ENCODE assay signal across 1 cellular context in the genomic region with DNA sequence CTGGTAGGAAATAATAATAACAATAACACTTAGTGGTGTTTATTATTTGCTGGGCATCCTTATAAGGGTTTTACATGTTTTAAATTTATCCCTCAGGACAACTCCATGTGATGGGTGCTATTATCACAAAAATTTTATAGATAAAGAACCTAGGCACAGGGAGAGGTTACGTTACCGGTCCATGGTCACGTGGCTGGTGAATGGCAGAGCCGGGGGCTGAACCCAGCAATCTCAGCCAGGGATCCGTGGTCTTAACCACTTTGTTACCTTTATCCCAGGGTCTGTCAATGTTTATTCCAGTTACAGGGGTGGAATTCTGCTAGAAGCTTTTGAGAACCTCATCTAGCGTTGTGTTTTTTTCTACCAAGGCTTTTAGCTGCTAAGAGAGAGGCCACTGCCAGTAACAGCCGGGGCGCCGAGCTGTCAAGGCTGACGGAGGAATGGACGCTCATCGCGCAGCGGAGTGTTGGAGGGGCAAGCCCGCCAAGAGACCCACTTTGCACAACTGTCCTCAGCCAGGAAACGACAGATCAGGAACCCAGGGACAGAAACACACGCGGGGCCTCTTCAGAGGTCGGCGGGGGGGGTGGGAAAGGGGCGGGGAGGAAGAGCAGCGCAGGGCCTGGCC.
A peak's percentile ranks its signal among the peaks of the same experiment; 100 is the strongest.
TF ChIP-seq lines count a peak whose summit lies in the region.

No MANE protein-coding gene starts in this region.

TF ChIP-seq in HepG2, 621 proteins besides CTCF, POLR2A, EP300 and RAD21 (continued from another document and continues in another):
- TF ChIP-seq HDAC2 (CRISPR knock-in tag; IDR thresholded peaks at IDR 0.05) (no peak), ZNF674 (CRISPR knock-in tag; IDR thresholded peaks at IDR 0.05; ENCODE audit: low read depth) (no peak), CBX1 (IDR thresholded peaks at IDR 0.05; ENCODE audit: low read depth) (no peak), HOXA5 (CRISPR knock-in tag; IDR thresholded peaks at IDR 0.05) (0 out of 2 replicates have a peak, but pooled peaks have one; percentile 2), RCOR2 (CRISPR knock-in tag; IDR thresholded peaks at IDR 0.05) (no peak), FOXK1 (CRISPR knock-in tag; IDR thresholded peaks at IDR 0.05; ENCODE audit: borderline replicate concordance, low read depth) (0 out of 2 replicates have a peak, but pooled peaks have one; percentile 6), KMT2B (CRISPR knock-in tag; IDR thresholded peaks at IDR 0.05) (no peak), ZNF329 (CRISPR knock-in tag; IDR thresholded peaks at IDR 0.05; ENCODE audit: low read depth) (no peak), CREM (IDR thresholded peaks at IDR 0.05) (no peak), CREM (CRISPR knock-in tag; IDR thresholded peaks at IDR 0.05) (no peak), HNRNPLL (IDR thresholded peaks at IDR 0.05; ENCODE audit: low read depth, low read length, poor library complexity, severe bottlenecking) (peak; percentile 65), TEAD2 (CRISPR knock-in tag; IDR thresholded peaks at IDR 0.05) (no peak), MTF2 (CRISPR knock-in tag; IDR thresholded peaks at IDR 0.05; ENCODE audit: borderline replicate concordance) (no peak), SALL2 (CRISPR knock-in tag; IDR thresholded peaks at IDR 0.05) (0 out of 2 replicates have a peak, but pooled peaks have one; percentile 10), RFX3 (CRISPR knock-in tag; IDR thresholded peaks at IDR 0.05) (no peak)
- TF ChIP-seq, protein P1, sequence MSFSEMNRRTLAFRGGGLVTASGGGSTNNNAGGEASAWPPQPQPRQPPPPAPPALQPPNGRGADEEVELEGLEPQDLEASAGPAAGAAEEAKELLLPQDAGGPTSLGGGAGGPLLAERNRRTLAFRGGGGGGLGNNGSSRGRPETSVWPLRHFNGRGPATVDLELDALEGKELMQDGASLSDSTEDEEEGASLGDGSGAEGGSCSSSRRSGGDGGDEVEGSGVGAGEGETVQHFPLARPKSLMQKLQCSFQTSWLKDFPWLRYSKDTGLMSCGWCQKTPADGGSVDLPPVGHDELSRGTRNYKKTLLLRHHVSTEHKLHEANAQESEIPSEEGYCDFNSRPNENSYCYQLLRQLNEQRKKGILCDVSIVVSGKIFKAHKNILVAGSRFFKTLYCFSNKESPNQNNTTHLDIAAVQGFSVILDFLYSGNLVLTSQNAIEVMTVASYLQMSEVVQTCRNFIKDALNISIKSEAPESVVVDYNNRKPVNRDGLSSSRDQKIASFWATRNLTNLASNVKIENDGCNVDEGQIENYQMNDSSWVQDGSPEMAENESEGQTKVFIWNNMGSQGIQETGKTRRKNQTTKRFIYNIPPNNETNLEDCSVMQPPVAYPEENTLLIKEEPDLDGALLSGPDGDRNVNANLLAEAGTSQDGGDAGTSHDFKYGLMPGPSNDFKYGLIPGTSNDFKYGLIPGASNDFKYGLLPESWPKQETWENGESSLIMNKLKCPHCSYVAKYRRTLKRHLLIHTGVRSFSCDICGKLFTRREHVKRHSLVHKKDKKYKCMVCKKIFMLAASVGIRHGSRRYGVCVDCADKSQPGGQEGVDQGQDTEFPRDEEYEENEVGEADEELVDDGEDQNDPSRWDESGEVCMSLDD (CRISPR knock-in tag; IDR thresholded peaks at IDR 0.05; ENCODE audit: borderline replicate concordance): no peak
- TF ChIP-seq, protein P2, sequence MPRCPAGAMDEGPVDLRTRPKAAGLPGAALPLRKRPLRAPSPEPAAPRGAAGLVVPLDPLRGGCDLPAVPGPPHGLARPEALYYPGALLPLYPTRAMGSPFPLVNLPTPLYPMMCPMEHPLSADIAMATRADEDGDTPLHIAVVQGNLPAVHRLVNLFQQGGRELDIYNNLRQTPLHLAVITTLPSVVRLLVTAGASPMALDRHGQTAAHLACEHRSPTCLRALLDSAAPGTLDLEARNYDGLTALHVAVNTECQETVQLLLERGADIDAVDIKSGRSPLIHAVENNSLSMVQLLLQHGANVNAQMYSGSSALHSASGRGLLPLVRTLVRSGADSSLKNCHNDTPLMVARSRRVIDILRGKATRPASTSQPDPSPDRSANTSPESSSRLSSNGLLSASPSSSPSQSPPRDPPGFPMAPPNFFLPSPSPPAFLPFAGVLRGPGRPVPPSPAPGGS (CRISPR knock-in tag; IDR thresholded peaks at IDR 0.05): no peak
- TF ChIP-seq, protein P3, sequence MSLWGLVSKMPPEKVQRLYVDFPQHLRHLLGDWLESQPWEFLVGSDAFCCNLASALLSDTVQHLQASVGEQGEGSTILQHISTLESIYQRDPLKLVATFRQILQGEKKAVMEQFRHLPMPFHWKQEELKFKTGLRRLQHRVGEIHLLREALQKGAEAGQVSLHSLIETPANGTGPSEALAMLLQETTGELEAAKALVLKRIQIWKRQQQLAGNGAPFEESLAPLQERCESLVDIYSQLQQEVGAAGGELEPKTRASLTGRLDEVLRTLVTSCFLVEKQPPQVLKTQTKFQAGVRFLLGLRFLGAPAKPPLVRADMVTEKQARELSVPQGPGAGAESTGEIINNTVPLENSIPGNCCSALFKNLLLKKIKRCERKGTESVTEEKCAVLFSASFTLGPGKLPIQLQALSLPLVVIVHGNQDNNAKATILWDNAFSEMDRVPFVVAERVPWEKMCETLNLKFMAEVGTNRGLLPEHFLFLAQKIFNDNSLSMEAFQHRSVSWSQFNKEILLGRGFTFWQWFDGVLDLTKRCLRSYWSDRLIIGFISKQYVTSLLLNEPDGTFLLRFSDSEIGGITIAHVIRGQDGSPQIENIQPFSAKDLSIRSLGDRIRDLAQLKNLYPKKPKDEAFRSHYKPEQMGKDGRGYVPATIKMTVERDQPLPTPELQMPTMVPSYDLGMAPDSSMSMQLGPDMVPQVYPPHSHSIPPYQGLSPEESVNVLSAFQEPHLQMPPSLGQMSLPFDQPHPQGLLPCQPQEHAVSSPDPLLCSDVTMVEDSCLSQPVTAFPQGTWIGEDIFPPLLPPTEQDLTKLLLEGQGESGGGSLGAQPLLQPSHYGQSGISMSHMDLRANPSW (CRISPR knock-in tag; IDR thresholded peaks at IDR 0.05; ENCODE audit: borderline replicate concordance): no peak
- TF ChIP-seq, protein P4, sequence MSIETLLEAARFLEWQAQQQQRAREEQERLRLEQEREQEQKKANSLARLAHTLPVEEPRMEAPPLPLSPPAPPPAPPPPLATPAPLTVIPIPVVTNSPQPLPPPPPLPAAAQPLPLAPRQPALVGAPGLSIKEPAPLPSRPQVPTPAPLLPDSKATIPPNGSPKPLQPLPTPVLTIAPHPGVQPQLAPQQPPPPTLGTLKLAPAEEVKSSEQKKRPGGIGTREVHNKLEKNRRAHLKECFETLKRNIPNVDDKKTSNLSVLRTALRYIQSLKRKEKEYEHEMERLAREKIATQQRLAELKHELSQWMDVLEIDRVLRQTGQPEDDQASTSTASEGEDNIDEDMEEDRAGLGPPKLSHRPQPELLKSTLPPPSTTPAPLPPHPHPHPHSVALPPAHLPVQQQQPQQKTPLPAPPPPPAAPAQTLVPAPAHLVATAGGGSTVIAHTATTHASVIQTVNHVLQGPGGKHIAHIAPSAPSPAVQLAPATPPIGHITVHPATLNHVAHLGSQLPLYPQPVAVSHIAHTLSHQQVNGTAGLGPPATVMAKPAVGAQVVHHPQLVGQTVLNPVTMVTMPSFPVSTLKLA (IDR thresholded peaks at IDR 0.05): no peak
- TF ChIP-seq, protein P5, sequence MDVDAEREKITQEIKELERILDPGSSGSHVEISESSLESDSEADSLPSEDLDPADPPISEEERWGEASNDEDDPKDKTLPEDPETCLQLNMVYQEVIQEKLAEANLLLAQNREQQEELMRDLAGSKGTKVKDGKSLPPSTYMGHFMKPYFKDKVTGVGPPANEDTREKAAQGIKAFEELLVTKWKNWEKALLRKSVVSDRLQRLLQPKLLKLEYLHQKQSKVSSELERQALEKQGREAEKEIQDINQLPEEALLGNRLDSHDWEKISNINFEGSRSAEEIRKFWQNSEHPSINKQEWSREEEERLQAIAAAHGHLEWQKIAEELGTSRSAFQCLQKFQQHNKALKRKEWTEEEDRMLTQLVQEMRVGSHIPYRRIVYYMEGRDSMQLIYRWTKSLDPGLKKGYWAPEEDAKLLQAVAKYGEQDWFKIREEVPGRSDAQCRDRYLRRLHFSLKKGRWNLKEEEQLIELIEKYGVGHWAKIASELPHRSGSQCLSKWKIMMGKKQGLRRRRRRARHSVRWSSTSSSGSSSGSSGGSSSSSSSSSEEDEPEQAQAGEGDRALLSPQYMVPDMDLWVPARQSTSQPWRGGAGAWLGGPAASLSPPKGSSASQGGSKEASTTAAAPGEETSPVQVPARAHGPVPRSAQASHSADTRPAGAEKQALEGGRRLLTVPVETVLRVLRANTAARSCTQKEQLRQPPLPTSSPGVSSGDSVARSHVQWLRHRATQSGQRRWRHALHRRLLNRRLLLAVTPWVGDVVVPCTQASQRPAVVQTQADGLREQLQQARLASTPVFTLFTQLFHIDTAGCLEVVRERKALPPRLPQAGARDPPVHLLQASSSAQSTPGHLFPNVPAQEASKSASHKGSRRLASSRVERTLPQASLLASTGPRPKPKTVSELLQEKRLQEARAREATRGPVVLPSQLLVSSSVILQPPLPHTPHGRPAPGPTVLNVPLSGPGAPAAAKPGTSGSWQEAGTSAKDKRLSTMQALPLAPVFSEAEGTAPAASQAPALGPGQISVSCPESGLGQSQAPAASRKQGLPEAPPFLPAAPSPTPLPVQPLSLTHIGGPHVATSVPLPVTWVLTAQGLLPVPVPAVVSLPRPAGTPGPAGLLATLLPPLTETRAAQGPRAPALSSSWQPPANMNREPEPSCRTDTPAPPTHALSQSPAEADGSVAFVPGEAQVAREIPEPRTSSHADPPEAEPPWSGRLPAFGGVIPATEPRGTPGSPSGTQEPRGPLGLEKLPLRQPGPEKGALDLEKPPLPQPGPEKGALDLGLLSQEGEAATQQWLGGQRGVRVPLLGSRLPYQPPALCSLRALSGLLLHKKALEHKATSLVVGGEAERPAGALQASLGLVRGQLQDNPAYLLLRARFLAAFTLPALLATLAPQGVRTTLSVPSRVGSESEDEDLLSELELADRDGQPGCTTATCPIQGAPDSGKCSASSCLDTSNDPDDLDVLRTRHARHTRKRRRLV (CRISPR knock-in tag; IDR thresholded peaks at IDR 0.05): no peak
- TF ChIP-seq, protein P6, sequence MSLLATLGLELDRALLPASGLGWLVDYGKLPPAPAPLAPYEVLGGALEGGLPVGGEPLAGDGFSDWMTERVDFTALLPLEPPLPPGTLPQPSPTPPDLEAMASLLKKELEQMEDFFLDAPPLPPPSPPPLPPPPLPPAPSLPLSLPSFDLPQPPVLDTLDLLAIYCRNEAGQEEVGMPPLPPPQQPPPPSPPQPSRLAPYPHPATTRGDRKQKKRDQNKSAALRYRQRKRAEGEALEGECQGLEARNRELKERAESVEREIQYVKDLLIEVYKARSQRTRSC (CRISPR knock-in tag; IDR thresholded peaks at IDR 0.05; ENCODE audit: low read depth): no peak
- TF ChIP-seq, protein P7, sequence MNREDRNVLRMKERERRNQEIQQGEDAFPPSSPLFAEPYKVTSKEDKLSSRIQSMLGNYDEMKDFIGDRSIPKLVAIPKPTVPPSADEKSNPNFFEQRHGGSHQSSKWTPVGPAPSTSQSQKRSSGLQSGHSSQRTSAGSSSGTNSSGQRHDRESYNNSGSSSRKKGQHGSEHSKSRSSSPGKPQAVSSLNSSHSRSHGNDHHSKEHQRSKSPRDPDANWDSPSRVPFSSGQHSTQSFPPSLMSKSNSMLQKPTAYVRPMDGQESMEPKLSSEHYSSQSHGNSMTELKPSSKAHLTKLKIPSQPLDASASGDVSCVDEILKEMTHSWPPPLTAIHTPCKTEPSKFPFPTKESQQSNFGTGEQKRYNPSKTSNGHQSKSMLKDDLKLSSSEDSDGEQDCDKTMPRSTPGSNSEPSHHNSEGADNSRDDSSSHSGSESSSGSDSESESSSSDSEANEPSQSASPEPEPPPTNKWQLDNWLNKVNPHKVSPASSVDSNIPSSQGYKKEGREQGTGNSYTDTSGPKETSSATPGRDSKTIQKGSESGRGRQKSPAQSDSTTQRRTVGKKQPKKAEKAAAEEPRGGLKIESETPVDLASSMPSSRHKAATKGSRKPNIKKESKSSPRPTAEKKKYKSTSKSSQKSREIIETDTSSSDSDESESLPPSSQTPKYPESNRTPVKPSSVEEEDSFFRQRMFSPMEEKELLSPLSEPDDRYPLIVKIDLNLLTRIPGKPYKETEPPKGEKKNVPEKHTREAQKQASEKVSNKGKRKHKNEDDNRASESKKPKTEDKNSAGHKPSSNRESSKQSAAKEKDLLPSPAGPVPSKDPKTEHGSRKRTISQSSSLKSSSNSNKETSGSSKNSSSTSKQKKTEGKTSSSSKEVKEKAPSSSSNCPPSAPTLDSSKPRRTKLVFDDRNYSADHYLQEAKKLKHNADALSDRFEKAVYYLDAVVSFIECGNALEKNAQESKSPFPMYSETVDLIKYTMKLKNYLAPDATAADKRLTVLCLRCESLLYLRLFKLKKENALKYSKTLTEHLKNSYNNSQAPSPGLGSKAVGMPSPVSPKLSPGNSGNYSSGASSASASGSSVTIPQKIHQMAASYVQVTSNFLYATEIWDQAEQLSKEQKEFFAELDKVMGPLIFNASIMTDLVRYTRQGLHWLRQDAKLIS (CRISPR knock-in tag; IDR thresholded peaks at IDR 0.05): no peak
- TF ChIP-seq, protein P8, sequence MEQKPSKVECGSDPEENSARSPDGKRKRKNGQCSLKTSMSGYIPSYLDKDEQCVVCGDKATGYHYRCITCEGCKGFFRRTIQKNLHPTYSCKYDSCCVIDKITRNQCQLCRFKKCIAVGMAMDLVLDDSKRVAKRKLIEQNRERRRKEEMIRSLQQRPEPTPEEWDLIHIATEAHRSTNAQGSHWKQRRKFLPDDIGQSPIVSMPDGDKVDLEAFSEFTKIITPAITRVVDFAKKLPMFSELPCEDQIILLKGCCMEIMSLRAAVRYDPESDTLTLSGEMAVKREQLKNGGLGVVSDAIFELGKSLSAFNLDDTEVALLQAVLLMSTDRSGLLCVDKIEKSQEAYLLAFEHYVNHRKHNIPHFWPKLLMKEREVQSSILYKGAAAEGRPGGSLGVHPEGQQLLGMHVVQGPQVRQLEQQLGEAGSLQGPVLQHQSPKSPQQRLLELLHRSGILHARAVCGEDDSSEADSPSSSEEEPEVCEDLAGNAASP (CRISPR knock-in tag; IDR thresholded peaks at IDR 0.05; ENCODE audit: borderline replicate concordance): no peak
- TF ChIP-seq, protein P9, sequence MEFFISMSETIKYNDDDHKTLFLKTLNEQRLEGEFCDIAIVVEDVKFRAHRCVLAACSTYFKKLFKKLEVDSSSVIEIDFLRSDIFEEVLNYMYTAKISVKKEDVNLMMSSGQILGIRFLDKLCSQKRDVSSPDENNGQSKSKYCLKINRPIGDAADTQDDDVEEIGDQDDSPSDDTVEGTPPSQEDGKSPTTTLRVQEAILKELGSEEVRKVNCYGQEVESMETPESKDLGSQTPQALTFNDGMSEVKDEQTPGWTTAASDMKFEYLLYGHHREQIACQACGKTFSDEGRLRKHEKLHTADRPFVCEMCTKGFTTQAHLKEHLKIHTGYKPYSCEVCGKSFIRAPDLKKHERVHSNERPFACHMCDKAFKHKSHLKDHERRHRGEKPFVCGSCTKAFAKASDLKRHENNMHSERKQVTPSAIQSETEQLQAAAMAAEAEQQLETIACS (CRISPR knock-in tag; IDR thresholded peaks at IDR 0.05): no peak
- TF ChIP-seq, protein P10, sequence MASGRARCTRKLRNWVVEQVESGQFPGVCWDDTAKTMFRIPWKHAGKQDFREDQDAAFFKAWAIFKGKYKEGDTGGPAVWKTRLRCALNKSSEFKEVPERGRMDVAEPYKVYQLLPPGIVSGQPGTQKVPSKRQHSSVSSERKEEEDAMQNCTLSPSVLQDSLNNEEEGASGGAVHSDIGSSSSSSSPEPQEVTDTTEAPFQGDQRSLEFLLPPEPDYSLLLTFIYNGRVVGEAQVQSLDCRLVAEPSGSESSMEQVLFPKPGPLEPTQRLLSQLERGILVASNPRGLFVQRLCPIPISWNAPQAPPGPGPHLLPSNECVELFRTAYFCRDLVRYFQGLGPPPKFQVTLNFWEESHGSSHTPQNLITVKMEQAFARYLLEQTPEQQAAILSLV (CRISPR knock-in tag; IDR thresholded peaks at IDR 0.05; ENCODE audit: borderline replicate concordance): no peak
- TF ChIP-seq, protein P11, sequence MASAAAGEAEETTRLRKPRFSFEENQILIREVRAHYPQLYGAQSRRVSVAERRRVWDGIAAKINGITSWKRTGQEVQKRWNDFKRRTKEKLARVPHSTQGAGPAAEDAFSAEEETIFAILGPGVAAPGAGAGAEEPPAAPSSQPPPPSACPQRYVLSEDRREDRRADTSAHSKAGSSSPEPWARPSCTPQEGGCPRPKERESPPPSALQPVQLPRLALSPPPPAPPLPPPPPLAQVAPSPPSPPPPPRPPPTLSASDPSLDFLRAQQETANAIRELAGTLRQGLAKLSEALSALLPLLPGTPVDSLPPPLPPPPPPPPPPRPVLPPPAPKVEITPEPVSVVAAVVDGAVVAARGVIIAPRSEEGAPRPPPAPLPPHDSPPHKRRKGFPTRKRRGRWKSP (CRISPR knock-in tag; IDR thresholded peaks at IDR 0.05): no peak
